Comparison of ENCODE assay signal across 24 cellular contexts in the genomic region with DNA sequence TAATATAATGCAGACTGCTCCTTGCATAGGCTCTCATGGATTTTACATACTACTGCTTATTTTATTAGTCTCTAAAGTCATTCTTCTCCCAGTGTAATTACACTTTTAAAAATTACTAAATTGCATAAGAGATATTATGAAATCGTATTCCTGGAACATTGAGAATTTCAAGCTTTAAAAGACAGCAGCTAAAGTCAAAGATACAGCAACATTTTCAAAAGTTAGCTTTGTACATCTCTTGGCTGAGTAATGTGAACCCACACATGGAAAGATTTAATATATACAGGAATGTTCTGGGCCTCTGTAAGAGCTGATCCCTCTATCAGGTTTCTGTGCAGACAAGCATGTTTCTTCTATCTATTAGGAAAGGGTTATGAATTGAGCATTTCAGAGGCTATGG.
DNase-seq lines count a peak whose midpoint lies in the region; ATAC-seq and TF ChIP-seq lines count a peak whose summit lies in the region.
"Had no signal": no experiment of that assay in that cellular context is flagged by ENCODE, and none has a peak within 500 bp of the region (broad histone marks: within the 10 kb centered on the region; RNA-seq: fewer than 3 reads in every experiment).

No MANE protein-coding gene starts in this region.

- no peaks in the 10 kb centered on the region for H3K36me3 ChIP-seq in heart left ventricle
- H3K36me3 ChIP-seq in suprapubic skin = no peaks in the 10 kb centered on the region
- H3K36me3 ChIP-seq in mucosa of descending colon (ENCODE audit: low read depth) = no peaks in the 10 kb centered on the region

- no peaks in the 10 kb centered on the region for H3K36me3 Mint-ChIP-seq in type B pancreatic cell
- H3K36me3 Mint-ChIP-seq: brain, WTC11 had no signal

- 69 to 84% (median 76%) methylated on average over 1 of the region's 1 CpG for WGBS in heart left ventricle, 4 donors
- 32% methylated on average over 1 of the region's 1 CpG for WGBS in suprapubic skin

- no peak overlapping the region for H3K27ac Mint-ChIP-seq in type B pancreatic cell
- H3K27ac Mint-ChIP-seq: activated CD4-positive, alpha-beta memory T cell treated with anti-CD3 and anti-CD28 coated beads, Interleukin-2, amount 10 ng/mL, durations not matched to agents 7 days and 5 days; CD4-positive, alpha-beta T cell; dendritic cell treated with granulocyte-macrophage colony-stimulating factor and Interleukin-4, amounts not matched to agents 40 ng/mL and 50 ng/mL, for 4 days; nephron progenitor cell; WTC11 had no signal

- TF ChIP-seq EP300 in suprapubic skin (IDR thresholded peaks at IDR 0.05) = no peak

- ATAC-seq in Right ventricle myocardium inferior (peak; percentile 43), heart left ventricle (no peak), SK-N-SH treated with all-trans-retinoic acid at 6 μM for 48 hours (peak; percentile 64), mucosa of descending colon (no peak)
- ATAC-seq: WTC11 had no signal

- no peak overlapping the region for H3K4me3 Mint-ChIP-seq in type B pancreatic cell
- H3K4me3 Mint-ChIP-seq: activated CD4-positive, alpha-beta memory T cell treated with anti-CD3 and anti-CD28 coated beads, Interleukin-2, amount 10 ng/mL, durations not matched to agents 7 days and 5 days; brain; CD4-positive, alpha-beta T cell; dendritic cell treated with granulocyte-macrophage colony-stimulating factor and Interleukin-4, amounts not matched to agents 40 ng/mL and 50 ng/mL, for 4 days; nephron progenitor cell; WTC11 had no signal

- no peak for TF ChIP-seq POLR2A in heart left ventricle (IDR thresholded peaks at IDR 0.05)
- no peak for TF ChIP-seq POLR2A in suprapubic skin (IDR thresholded peaks at IDR 0.05)

- intact Hi-C loops in Right ventricle myocardium inferior (cut with DNase I) = loop anchor here (5.0 kb wide), 1 partner anchor 94 kb away; no protein-coding TSS in a partner anchor
- intact Hi-C loops in heart left ventricle (cut with DNase I) = loop anchor here in 5 of 10 donors (5.0 to 10.0 kb wide), 5 partner anchors 94 to 867 kb away; a partner anchor contains a TSS
- intact Hi-C loops in mucosa of descending colon (cut with DNase I, micrococcal nuclease) = no loop called here

- H3K4me1 Mint-ChIP-seq in type B pancreatic cell (ENCODE audit: unreplicated experiment) = peaks cover 32% of the 10 kb centered on the region
- H3K4me1 Mint-ChIP-seq: activated CD4-positive, alpha-beta memory T cell treated with anti-CD3 and anti-CD28 coated beads, Interleukin-2, amount 10 ng/mL, durations not matched to agents 7 days and 5 days had no signal

- no peaks in the 10 kb centered on the region for H3K27me3 ChIP-seq in heart left ventricle
- H3K27me3 ChIP-seq in suprapubic skin = no peaks in the 10 kb centered on the region

- H3K4me1 ChIP-seq in heart left ventricle = peaks cover 0 to 69% (median 43%) of the 10 kb centered on the region in 12 donors
- H3K4me1 ChIP-seq in suprapubic skin = peaks cover 69% of the 10 kb centered on the region
- H3K4me1 ChIP-seq in mucosa of descending colon (ENCODE audit: low read depth) = peaks cover 8% of the 10 kb centered on the region

- no peak for DNase-seq in Right ventricle myocardium inferior (ENCODE audit: missing footprints)
- DNase-seq in heart left ventricle = no peak
- DNase-seq in fibroblast of villous mesenchyme (ENCODE audit: low read depth) = peak; percentile 76
- no peak for DNase-seq in suprapubic skin (ENCODE audit: low spot score in 2 of 2)
- DNase-seq in type B pancreatic cell (ENCODE audit: extremely low spot score, unreplicated experiment) = no peak
- no peak for DNase-seq in mucosa of descending colon
- DNase-seq in GM20000 (ENCODE audit: low spot score) = no peak
- DNase-seq: activated CD4-positive, alpha-beta memory T cell treated with anti-CD3 and anti-CD28 coated beads, Interleukin-2, amount 10 ng/mL, durations not matched to agents 7 days and 5 days; activated naive CD4-positive, alpha-beta T cell treated with anti-CD3 and anti-CD28 coated beads, Interleukin-2, amount 50 U/mL, for 16 hours; activated T-cell treated with anti-CD3 and anti-CD28 coated beads, Interleukin-2, amount 50 U/mL, for 48 hours; CD4-positive, alpha-beta T cell; H7; NCI-H2081; NCI-H526; nephron progenitor cell; SIG-M5; stimulated activated CD4-positive, alpha-beta T cell treated with anti-CD3 and anti-CD28 coated beads, Interleukin-12 subunit alpha, Interleukin-12 subunit beta, amount 100 ng/mL, for 4 hours; T-helper 2 cell had no signal

- H3K27ac ChIP-seq in heart left ventricle (peak overlapping the region in 6 of 12 donors; percentile 7 to 48 (median 29)), suprapubic skin (peak overlapping the region; percentile 75)
- H3K27ac ChIP-seq: epithelial cell of prostate had no signal

- H3K9me3 ChIP-seq in heart left ventricle = peaks cover 0 to 1% (median 0%) of the 10 kb centered on the region in 12 donors
- no peaks in the 10 kb centered on the region for H3K9me3 ChIP-seq in suprapubic skin
- no peaks in the 10 kb centered on the region for H3K9me3 ChIP-seq in mucosa of descending colon

- no peak overlapping the region for H3K4me3 ChIP-seq in heart left ventricle
- no peak overlapping the region for H3K4me3 ChIP-seq in fibroblast of villous mesenchyme (ENCODE audit: low read depth, low read length)
- no peak overlapping the region for H3K4me3 ChIP-seq in suprapubic skin
- no peak overlapping the region for H3K4me3 ChIP-seq in mucosa of descending colon

- no peaks in the 10 kb centered on the region for H3K9me3 Mint-ChIP-seq in type B pancreatic cell
- H3K9me3 Mint-ChIP-seq: activated CD4-positive, alpha-beta memory T cell treated with anti-CD3 and anti-CD28 coated beads, Interleukin-2, amount 10 ng/mL, durations not matched to agents 7 days and 5 days; brain; CD4-positive, alpha-beta T cell; dendritic cell treated with granulocyte-macrophage colony-stimulating factor and Interleukin-4, amounts not matched to agents 40 ng/mL and 50 ng/mL, for 4 days; nephron progenitor cell had no signal

- H3K27me3 Mint-ChIP-seq in type B pancreatic cell = no peaks in the 10 kb centered on the region
- H3K27me3 Mint-ChIP-seq: activated CD4-positive, alpha-beta memory T cell treated with anti-CD3 and anti-CD28 coated beads, Interleukin-2, amount 10 ng/mL, durations not matched to agents 7 days and 5 days; brain; CD4-positive, alpha-beta T cell; dendritic cell treated with granulocyte-macrophage colony-stimulating factor and Interleukin-4, amounts not matched to agents 40 ng/mL and 50 ng/mL, for 4 days; progenitor cell of endocrine pancreas had no signal

- TF ChIP-seq CTCF in heart left ventricle (IDR thresholded peaks at IDR 0.05) (no peak), fibroblast of villous mesenchyme (IDR thresholded peaks at IDR 0.05; ENCODE audit: insufficient read depth, low read depth, low read length) (no peak), suprapubic skin (IDR thresholded peaks at IDR 0.05) (no peak), type B pancreatic cell (conservative IDR thresholded peaks at IDR 0.05) (no peak), mucosa of descending colon (IDR thresholded peaks at IDR 0.05) (no peak), GM20000 (IDR thresholded peaks at IDR 0.05; ENCODE audit: extremely low read depth, missing control alignments) (no peak)

TF ChIP-seq in SK-N-SH treated with all-trans-retinoic acid at 6 μM for 48 hours, 23 proteins besides CTCF, POLR2A, EP300 and RAD21 (continues in another document):
- TF ChIP-seq ARNTL (CRISPR knock-in tag; IDR thresholded peaks at IDR 0.05; ENCODE audit: borderline replicate concordance, low read depth) = no peak
- no peak for TF ChIP-seq ZFP30 (CRISPR knock-in tag; IDR thresholded peaks at IDR 0.05)
- TF ChIP-seq, protein P1, sequence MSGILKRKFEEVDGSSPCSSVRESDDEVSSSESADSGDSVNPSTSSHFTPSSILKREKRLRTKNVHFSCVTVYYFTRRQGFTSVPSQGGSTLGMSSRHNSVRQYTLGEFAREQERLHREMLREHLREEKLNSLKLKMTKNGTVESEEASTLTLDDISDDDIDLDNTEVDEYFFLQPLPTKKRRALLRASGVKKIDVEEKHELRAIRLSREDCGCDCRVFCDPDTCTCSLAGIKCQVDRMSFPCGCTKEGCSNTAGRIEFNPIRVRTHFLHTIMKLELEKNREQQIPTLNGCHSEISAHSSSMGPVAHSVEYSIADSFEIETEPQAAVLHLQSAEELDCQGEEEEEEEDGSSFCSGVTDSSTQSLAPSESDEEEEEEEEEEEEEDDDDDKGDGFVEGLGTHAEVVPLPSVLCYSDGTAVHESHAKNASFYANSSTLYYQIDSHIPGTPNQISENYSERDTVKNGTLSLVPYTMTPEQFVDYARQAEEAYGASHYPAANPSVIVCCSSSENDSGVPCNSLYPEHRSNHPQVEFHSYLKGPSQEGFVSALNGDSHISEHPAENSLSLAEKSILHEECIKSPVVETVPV (CRISPR knock-in tag; IDR thresholded peaks at IDR 0.05) = no peak
- TF ChIP-seq CSDC2 (CRISPR knock-in tag; IDR thresholded peaks at IDR 0.05) = no peak
- no peak for TF ChIP-seq ZNF70 (CRISPR knock-in tag; IDR thresholded peaks at IDR 0.05)
- TF ChIP-seq ZNF565 (CRISPR knock-in tag; conservative IDR thresholded peaks at IDR 0.05; ENCODE audit: low read depth) = no peak
- TF ChIP-seq OSR1 (CRISPR knock-in tag; IDR thresholded peaks at IDR 0.05) = no peak
- no peak for TF ChIP-seq ESRRG (CRISPR knock-in tag; IDR thresholded peaks at IDR 0.05)
- TF ChIP-seq BACH2 (CRISPR knock-in tag; IDR thresholded peaks at IDR 0.05; ENCODE audit: borderline replicate concordance) = no peak
- no peak for TF ChIP-seq PPARA (CRISPR knock-in tag; IDR thresholded peaks at IDR 0.05; ENCODE audit: borderline replicate concordance)
- no peak for TF ChIP-seq GLIS3 (CRISPR knock-in tag; IDR thresholded peaks at IDR 0.05)
- no peak for TF ChIP-seq SNAI2 (CRISPR knock-in tag; IDR thresholded peaks at IDR 0.05)
- TF ChIP-seq, protein P2, sequence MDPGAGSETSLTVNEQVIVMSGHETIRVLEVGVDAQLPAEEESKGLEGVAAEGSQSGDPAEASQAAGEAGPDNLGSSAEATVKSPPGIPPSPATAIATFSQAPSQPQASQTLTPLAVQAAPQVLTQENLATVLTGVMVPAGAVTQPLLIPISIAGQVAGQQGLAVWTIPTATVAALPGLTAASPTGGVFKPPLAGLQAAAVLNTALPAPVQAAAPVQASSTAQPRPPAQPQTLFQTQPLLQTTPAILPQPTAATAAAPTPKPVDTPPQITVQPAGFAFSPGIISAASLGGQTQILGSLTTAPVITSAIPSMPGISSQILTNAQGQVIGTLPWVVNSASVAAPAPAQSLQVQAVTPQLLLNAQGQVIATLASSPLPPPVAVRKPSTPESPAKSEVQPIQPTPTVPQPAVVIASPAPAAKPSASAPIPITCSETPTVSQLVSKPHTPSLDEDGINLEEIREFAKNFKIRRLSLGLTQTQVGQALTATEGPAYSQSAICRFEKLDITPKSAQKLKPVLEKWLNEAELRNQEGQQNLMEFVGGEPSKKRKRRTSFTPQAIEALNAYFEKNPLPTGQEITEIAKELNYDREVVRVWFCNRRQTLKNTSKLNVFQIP (CRISPR knock-in tag; IDR thresholded peaks at IDR 0.05; ENCODE audit: borderline replicate concordance, low read depth) = no peak
- no peak for TF ChIP-seq ZFP3 (CRISPR knock-in tag; IDR thresholded peaks at IDR 0.05)
- TF ChIP-seq ISL1 (CRISPR knock-in tag; IDR thresholded peaks at IDR 0.05) = no peak
- TF ChIP-seq ZC3H10 (CRISPR knock-in tag; IDR thresholded peaks at IDR 0.05) = no peak

Comparison
In these comparisons a context has a peak if more than half of its experiments do, and no peak if none do; other contexts are left out.
1. ATAC-seq: peak in Right ventricle myocardium inferior (single experiment) and SK-N-SH treated with all-trans-retinoic acid at 6 μM for 48 hours (single experiment); none in heart left ventricle (0 of 4) and mucosa of descending colon (single experiment).